ENCODE assay signal across 30 cellular contexts in the genomic region with DNA sequence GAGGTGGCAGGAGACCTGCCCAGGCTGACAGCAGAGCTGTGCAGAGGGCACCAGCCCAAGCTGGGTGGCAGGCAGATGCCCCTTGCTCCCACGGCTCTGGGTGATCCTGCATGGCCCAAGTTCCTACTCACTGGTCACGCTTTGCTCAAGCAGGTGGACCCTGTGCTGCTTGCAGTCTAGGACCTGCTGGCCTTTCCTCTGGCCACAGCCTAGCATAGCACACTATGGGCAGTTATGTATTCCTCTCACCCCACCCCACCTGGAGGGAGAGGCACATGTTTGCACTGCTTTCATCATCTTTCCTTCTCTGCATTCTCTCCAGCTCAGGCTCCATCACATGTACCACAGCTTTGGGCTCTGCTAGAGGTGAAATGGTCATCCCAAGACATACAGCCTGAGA. TPM values are rescaled to one million over a fixed set of nuclear protein-coding genes. Genes with fewer than 3 reads are reported as not detected.
A peak's percentile ranks its signal among the peaks of the same experiment; 100 is the strongest.
DNase-seq lines count a peak whose midpoint lies in the region; ATAC-seq, FAIRE-seq and TF ChIP-seq lines count a peak whose summit lies in the region.
"Had no signal": no experiment of that assay in that cellular context is flagged by ENCODE, and none has a peak within 500 bp of the region (broad histone marks: within the 10 kb centered on the region; RNA-seq: fewer than 3 reads in every experiment).

No MANE protein-coding gene starts in this region.

- H3K4me3 Mint-ChIP-seq in activated CD4-positive, alpha-beta T cell treated with anti-CD3 and anti-CD28 coated beads, Interleukin-2, amount 10 ng/mL, durations not matched to agents 24 days and 14 days, result no peak overlapping the region
- H3K4me3 Mint-ChIP-seq: activated B cell treated with CpG ODN at 0.5 μM for 24 hours; activated naive CD4-positive, alpha-beta T cell treated with anti-CD3 and anti-CD28 coated beads for 36 hours; activated T-helper 1 cell treated with anti-CD3 and anti-CD28 coated beads, Interleukin-12 subunit alpha, Interleukin-12 subunit beta, Interleukin-2, Interleukin-4 antibody, amounts not matched to agents 30 ng/mL and 10 ng/mL and 1 ng/mL, durations not matched to agents 14 hours and 24 hours and 36 hours; CD14-positive monocyte; effector memory CD8-positive, alpha-beta T cell; mesothelial cell of epicardium; stimulated activated effector memory CD8-positive, alpha-beta T cell treated with anti-CD3 and anti-CD28 coated beads, Interleukin-12 subunit alpha, Interleukin-12 subunit beta, amount 100 ng/mL, for 72 hours; T-cell had no signal

- ATAC-seq in HepG2 (peak; percentile 75), HG02884 (IDR thresholded peaks at IDR 0.05; ENCODE audit: unreplicated experiment) (no peak)
- ATAC-seq: effector memory CD8-positive, alpha-beta T cell; stimulated activated effector memory CD8-positive, alpha-beta T cell treated with anti-CD3 and anti-CD28 coated beads, Interleukin-12 subunit alpha, Interleukin-12 subunit beta, amount 100 ng/mL, for 72 hours; T-cell had no signal

- POLR2A ChIA-PET in HepG2 (lab: Yijun Ruan, JAX), result interaction anchor here (1.7 to 3.1 kb wide), 2 partner anchors 15 to 45 kb away, joined by 4 to 13 read pairs; no protein-coding TSS in a partner anchor

- H3K4me3 ChIP-seq in adipocyte (ENCODE audit: low read length), result no peak overlapping the region
- H3K4me3 ChIP-seq in HepG2 (replicated peaks in 1 of 3; ENCODE audit: insufficient read depth in 1 of 3, low read depth in 2 of 3, low read length in 3 of 3), result no peak overlapping the region; a peak in 1 of 6 replicates
- no peak overlapping the region for H3K4me3 ChIP-seq in thyroid gland (replicated peaks in 1 of 3)
- H3K4me3 ChIP-seq in H7 (ENCODE audit: insufficient read depth, low read depth, low read length), result no peak overlapping the region
- H3K4me3 ChIP-seq: cardiac muscle cell, SJSA1, uterus had no signal

- FAIRE-seq in HepG2 (lab: Jason Lieb, UNC), result peak; percentile 37
- FAIRE-seq: keratinocyte had no signal

- H3K9me3 ChIP-seq in adipocyte (ENCODE audit: control insufficient read depth, low read length) (no peaks in the 10 kb centered on the region), HepG2 (ENCODE audit: low read length) (no peaks in the 10 kb centered on the region), thyroid gland (no peaks in the 10 kb centered on the region)
- H3K9me3 ChIP-seq: SJSA1, uterus had no signal

- peak; percentile 57 for DNase-seq in activated CD4-positive, alpha-beta T cell treated with anti-CD3 and anti-CD28 coated beads, Interleukin-2, amount 10 ng/mL, durations not matched to agents 24 days and 14 days
- no peak for DNase-seq in activated CD4-positive, alpha-beta T cell treated with anti-CD3 and anti-CD28 coated beads, Interleukin-2, amount 50 U/mL, for 48 hours
- DNase-seq in adipocyte (ENCODE audit: low read depth) (no peak), HepG2 (ENCODE audit: low spot score) (peak; percentile 35), thyroid gland (no peak), activated T-cell treated with anti-CD3 and anti-CD28 coated beads for 4 hours (no peak), H7 (no peak)
- DNase-seq: 8988T; activated B cell treated with CpG ODN at 0.5 μM for 24 hours; activated CD4-positive, alpha-beta T cell treated with anti-CD3 and anti-CD28 coated beads, Interleukin-2, amount 50 U/mL, for 1 hour; activated naive CD4-positive, alpha-beta T cell treated with anti-CD3 and anti-CD28 coated beads for 36 hours; cortex of kidney; effector memory CD8-positive, alpha-beta T cell; foreskin fibroblast; GDM1; KG1; NCI-H1092 treated with DMSO at 0.1 percent for 48 hours; NCI-H1694 treated with DMSO at 0.1 percent for 48 hours; occipital lobe; stimulated activated CD4-positive, alpha-beta T cell treated with anti-CD3 and anti-CD28 coated beads, Interleukin-15, amount 100 ng/mL, for 24 hours; T-cell; uterus had no signal

- H2AFZ ChIP-seq in HepG2 (ENCODE audit: low read length), result no peak overlapping the region

- H3K27ac ChIP-seq in HepG2 (ENCODE audit: extremely low read length, insufficient read depth, low read length), result no peak overlapping the region
- peak overlapping the region; percentile 63 to 76 (median 67) for H3K27ac ChIP-seq in thyroid gland
- H3K27ac ChIP-seq: cardiac muscle cell, SJSA1, uterus had no signal

- no TSS peak for BruUV-seq in HepG2 (replicated peaks; lab: Mats Ljungman, UMichigan)

- no peak for TF ChIP-seq RAD21 in HepG2 (CRISPR knock-in tag; IDR thresholded peaks at IDR 0.05)

- peaks cover 42% of the 10 kb centered on the region for H3K4me1 Mint-ChIP-seq in activated CD4-positive, alpha-beta T cell treated with anti-CD3 and anti-CD28 coated beads, Interleukin-2, amount 10 ng/mL, durations not matched to agents 24 days and 14 days

- no peaks in the 10 kb centered on the region for H4K20me1 ChIP-seq in HepG2 (ENCODE audit: insufficient read depth, low read length)

- CTCF ChIA-PET in HepG2 (lab: Yijun Ruan, JAX; ENCODE audit: low intra/inter-chr PET ratio, low total read pairs), result no interaction called here

- 0 out of 2 replicates have a peak overlapping the region, but pooled peaks have one; percentile 13 for H3K4me2 ChIP-seq in HepG2 (ENCODE audit: low read depth, low read length)

- in situ Hi-C loops in HepG2 (cut with HindIII; ENCODE audit: extremely low pct_ligation_motif_present, low pct_unique_long_range_greater_than_20kb), result no loop called here

- TF ChIP-seq EP300 in HepG2 (IDR thresholded peaks at IDR 0.05; ENCODE audit: low read depth in 2 of 2, low read length in 2 of 2), result no peak
- no peak for TF ChIP-seq EP300 in HepG2 (CRISPR knock-in tag; IDR thresholded peaks at IDR 0.05; ENCODE audit: borderline replicate concordance)

- peaks cover 3% of the 10 kb centered on the region for H3K36me3 Mint-ChIP-seq in activated CD4-positive, alpha-beta T cell treated with anti-CD3 and anti-CD28 coated beads, Interleukin-2, amount 10 ng/mL, durations not matched to agents 24 days and 14 days (ENCODE audit: low read depth)

- peak overlapping the region; percentile 20 for H3K27ac Mint-ChIP-seq in activated CD4-positive, alpha-beta T cell treated with anti-CD3 and anti-CD28 coated beads, Interleukin-2, amount 10 ng/mL, durations not matched to agents 24 days and 14 days
- H3K27ac Mint-ChIP-seq: activated B cell treated with CpG ODN at 0.5 μM for 24 hours; activated naive CD4-positive, alpha-beta T cell treated with anti-CD3 and anti-CD28 coated beads for 36 hours; CD14-positive monocyte; stimulated activated effector memory CD8-positive, alpha-beta T cell treated with anti-CD3 and anti-CD28 coated beads, Interleukin-12 subunit alpha, Interleukin-12 subunit beta, amount 100 ng/mL, for 72 hours had no signal

- H3K79me2 ChIP-seq in HepG2 (ENCODE audit: insufficient read depth, low read length), result no peaks in the 10 kb centered on the region

- H3K27me3 Mint-ChIP-seq in activated CD4-positive, alpha-beta T cell treated with anti-CD3 and anti-CD28 coated beads, Interleukin-2, amount 10 ng/mL, durations not matched to agents 24 days and 14 days, result no peaks in the 10 kb centered on the region
- H3K27me3 Mint-ChIP-seq: activated B cell treated with CpG ODN at 0.5 μM for 24 hours; effector memory CD8-positive, alpha-beta T cell; T-cell had no signal

- H3K4me1 ChIP-seq in adipocyte (ENCODE audit: control insufficient read depth, insufficient read depth, low read length), result peaks cover 46% of the 10 kb centered on the region
- H3K4me1 ChIP-seq in HepG2 (ENCODE audit: insufficient read depth, low read length), result peaks cover 56% of the 10 kb centered on the region
- H3K4me1 ChIP-seq in thyroid gland, result peaks cover 53 to 76% of the 10 kb centered on the region in 2 donors
- H3K4me1 ChIP-seq: uterus had no signal

- intact Hi-C loops in activated CD4-positive, alpha-beta T cell treated with anti-CD3 and anti-CD28 coated beads, Interleukin-2, amount 10 ng/mL, durations not matched to agents 24 days and 14 days (cut with micrococcal nuclease), result no loop called here
- intact Hi-C loops in HepG2 (cut with micrococcal nuclease; ENCODE audit: unreplicated experiment), result loop anchor here (10.0 kb wide), 1 partner anchor 142 kb away; no protein-coding TSS in a partner anchor
- intact Hi-C loops in thyroid gland (cut with DNase I), result loop anchor here (10.0 kb wide), 1 partner anchor 178 kb away; a partner anchor contains a TSS

- H3K9ac ChIP-seq in adipocyte (ENCODE audit: low read length) (peak overlapping the region; percentile 70), HepG2 (ENCODE audit: insufficient read depth, low read depth, low read length) (no peak overlapping the region)

- H3K9me3 Mint-ChIP-seq in activated CD4-positive, alpha-beta T cell treated with anti-CD3 and anti-CD28 coated beads, Interleukin-2, amount 10 ng/mL, durations not matched to agents 24 days and 14 days, result no peaks in the 10 kb centered on the region
- H3K9me3 Mint-ChIP-seq: activated B cell treated with CpG ODN at 0.5 μM for 24 hours; activated naive CD4-positive, alpha-beta T cell treated with anti-CD3 and anti-CD28 coated beads for 36 hours; activated T-helper 1 cell treated with anti-CD3 and anti-CD28 coated beads, Interleukin-12 subunit alpha, Interleukin-12 subunit beta, Interleukin-2, Interleukin-4 antibody, amounts not matched to agents 30 ng/mL and 10 ng/mL and 1 ng/mL, durations not matched to agents 14 hours and 24 hours and 36 hours; CD14-positive monocyte; effector memory CD8-positive, alpha-beta T cell; mesothelial cell of epicardium; stimulated activated effector memory CD8-positive, alpha-beta T cell treated with anti-CD3 and anti-CD28 coated beads, Interleukin-12 subunit alpha, Interleukin-12 subunit beta, amount 100 ng/mL, for 72 hours; T-cell had no signal

- TF ChIP-seq POLR2A in HepG2 (IDR thresholded peaks at IDR 0.05; ENCODE audit: insufficient read depth in 1 of 2, low read depth in 2 of 2, low read length in 2 of 2) (no peak), thyroid gland (IDR thresholded peaks at IDR 0.05) (no peak)

- H3K27me3 ChIP-seq in adipocyte (replicated peaks; ENCODE audit: control insufficient read depth, insufficient read depth, low read length), result no peaks in the 10 kb centered on the region
- H3K27me3 ChIP-seq in HepG2 (ENCODE audit: control insufficient read depth in 1 of 2, insufficient read depth in 2 of 2, low read length in 2 of 2), result no peaks in the 10 kb centered on the region
- H3K27me3 ChIP-seq in thyroid gland, result no peaks in the 10 kb centered on the region
- H3K27me3 ChIP-seq in H7 (ENCODE audit: control insufficient read depth, insufficient read depth, low read length), result no peaks in the 10 kb centered on the region
- H3K27me3 ChIP-seq: cardiac muscle cell, SJSA1, uterus had no signal

- TF ChIP-seq CTCF in HepG2 (CRISPR knock-in tag; IDR thresholded peaks at IDR 0.05) (peak; percentile 31; the same call in 1 of the 2 replicates), thyroid gland (IDR thresholded peaks at IDR 0.05) (no peak)

- WGBS in HepG2 (ENCODE audit: low lambda C conversion rate), result 13% methylated on average over 2 of the region's 2 CpGs
- 80 to 100% methylated on average over 1 of the region's 2 CpGs for WGBS in thyroid gland, 2 donors

- H3K36me3 ChIP-seq in adipocyte (ENCODE audit: control insufficient read depth, insufficient read depth, low read length, severe bottlenecking) (peaks cover 14% of the 10 kb centered on the region), HepG2 (replicated peaks in 1 of 2; ENCODE audit: control insufficient read depth in 1 of 2, insufficient read depth in 2 of 2, low read length in 2 of 2) (no peaks in the 10 kb centered on the region), thyroid gland (no peaks in the 10 kb centered on the region), H7 (replicated peaks; ENCODE audit: control insufficient read depth, insufficient read depth, low read length) (no peaks in the 10 kb centered on the region)
- H3K36me3 ChIP-seq: cardiac muscle cell, SJSA1, uterus had no signal

RNA-seq across cellular contexts. Expression of a gene that starts 19.6 kb away (rescaled TPM):
- 154 and 171 TPM in 2 replicates for total RNA-seq in activated CD4-positive, alpha-beta T cell treated with anti-CD3 and anti-CD28 coated beads, Interleukin-2, amount 10 ng/mL, durations not matched to agents 24 days and 14 days
- total RNA-seq in HepG2 (2016; rRNA removed; fragmentation: Illumina TruSeq; extraction: Trizol) (12.6 and 34.3 TPM in 2 replicates), thyroid gland (10 to 100 TPM; 44.6 to 89.4 (median 63.0) TPM)
- total RNA-seq in HepG2 (2016; cell fraction: cytosol; rRNA removed; fragmentation: Illumina TruSeq; extraction: Trizol; ENCODE audit: low read depth), result 17.8 and 21.9 TPM in 2 replicates
- 11.7 and 40.3 TPM in 2 replicates for total RNA-seq in HepG2 (2016; cell fraction: insoluble cytoplasmic fraction; rRNA removed; fragmentation: Illumina TruSeq; extraction: Trizol)
- total RNA-seq in HepG2 (2016; cell fraction: membrane; rRNA removed; fragmentation: Illumina TruSeq; extraction: Trizol), result 12.6 and 16.8 TPM in 2 replicates
- 53.2 and 57.7 TPM in 2 replicates for total RNA-seq in HepG2 (2016; cell fraction: nucleus; rRNA removed; fragmentation: Illumina TruSeq; extraction: Trizol)
- polyA plus RNA-seq in HepG2 (2011; rRNA removed), result 38.0 and 57.5 TPM in 2 replicates
- polyA plus RNA-seq in HepG2 (2011; cell fraction: cytosol; rRNA removed), result 16.6 and 23.2 TPM in 2 replicates
- 385 and 409 TPM in 2 replicates for polyA plus RNA-seq in HepG2 (2011; cell fraction: nucleus; rRNA removed)
- 60.2 and 60.8 TPM in 2 replicates for polyA plus RNA-seq in HepG2 (2012)
- polyA plus RNA-seq in HepG2 (2016; cell fraction: cytosol; fragmentation: Illumina TruSeq; extraction: Trizol; ENCODE audit: low read depth), result 3.6 and 4.8 TPM in 2 replicates
- 11.3 and 14.1 TPM in 2 replicates for polyA plus RNA-seq in HepG2 (2016; cell fraction: insoluble cytoplasmic fraction; fragmentation: Illumina TruSeq; extraction: Trizol; ENCODE audit: low read depth)
- polyA plus RNA-seq in HepG2 (2016; cell fraction: membrane; fragmentation: Illumina TruSeq; extraction: Trizol; ENCODE audit: low read depth), result 7.4 and 8.0 TPM in 2 replicates
- 156 and 162 TPM in 2 replicates for polyA plus RNA-seq in HepG2 (2016; cell fraction: nucleus; fragmentation: Illumina TruSeq; extraction: Trizol; ENCODE audit: insufficient read depth, low read depth)
- polyA minus RNA-seq in HepG2 (2011; rRNA and poly(A)+ RNA removed; ENCODE audit: low replicate concordance), result 70.2 and 130 TPM in 2 replicates
- 35.3 and 56.1 TPM in 2 replicates for polyA minus RNA-seq in HepG2 (2011; cell fraction: cytosol; rRNA and poly(A)+ RNA removed)
- polyA minus RNA-seq in HepG2 (2011; cell fraction: nucleus; rRNA and poly(A)+ RNA removed), result 93.2 and 119 TPM in 2 replicates
- 34.2 and 43.6 TPM in 2 replicates for total RNA-seq in H7 (2014; rRNA removed; shearing (Covaris generic))

Comparison
In these comparisons a context has a peak if more than half of its experiments do, and no peak if none do; other contexts are left out.
1. DNase-seq: peak in activated CD4-positive, alpha-beta T cell treated with anti-CD3 and anti-CD28 coated beads, Interleukin-2, amount 10 ng/mL, durations not matched to agents 24 days and 14 days (single experiment) and HepG2 (single experiment); none in activated CD4-positive, alpha-beta T cell treated with anti-CD3 and anti-CD28 coated beads, Interleukin-2, amount 50 U/mL, for 48 hours (0 of 2), adipocyte (single experiment), thyroid gland (0 of 2), activated T-cell treated with anti-CD3 and anti-CD28 coated beads for 4 hours (single experiment) and H7 (single experiment).